ENCODE assay signal across 21 cellular contexts in the genomic region with DNA sequence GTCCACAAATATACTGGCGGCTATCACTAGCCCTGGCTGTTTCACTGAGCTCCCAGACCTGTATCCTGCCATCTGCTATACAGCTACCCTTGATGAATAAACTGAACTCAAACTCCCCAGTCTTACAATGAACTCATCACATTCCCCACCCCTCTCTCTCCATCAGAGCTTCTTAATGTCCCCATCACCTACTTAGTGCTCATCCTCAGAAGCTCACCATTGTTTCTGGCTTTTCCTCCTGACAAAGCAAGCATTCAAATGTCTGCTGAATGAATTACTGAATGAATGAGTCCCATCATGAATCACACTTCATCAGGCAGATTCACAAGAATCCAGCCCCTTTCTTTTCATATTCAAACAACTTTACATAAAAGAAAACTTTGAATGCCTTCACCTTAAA. TPM values are rescaled to one million over a fixed set of nuclear protein-coding genes. Genes with fewer than 3 reads are reported as not detected.
A peak's percentile ranks its signal among the peaks of the same experiment; 100 is the strongest.
DNase-seq lines count a peak whose midpoint lies in the region; ATAC-seq, FAIRE-seq and TF ChIP-seq lines count a peak whose summit lies in the region.
"Had no signal": no experiment of that assay in that cellular context is flagged by ENCODE, and none has a peak within 500 bp of the region (broad histone marks: within the 10 kb centered on the region; RNA-seq: fewer than 3 reads in every experiment).

No MANE protein-coding gene starts in this region.

- H3K9me3 ChIP-seq in endothelial cell of umbilical vein (replicated peaks; ENCODE audit: control insufficient read depth, insufficient read depth, low read length), result no peaks in the 10 kb centered on the region
- H3K9me3 ChIP-seq: SJCRH30, testis had no signal

- CTCF ChIA-PET in endothelial cell of umbilical vein (lab: Charles Lee), result no interaction called here

- no peak overlapping the region for H3K4me3 Mint-ChIP-seq in HFFc6
- H3K4me3 Mint-ChIP-seq: nephron had no signal

- no peak for TF ChIP-seq POLR2A in endothelial cell of umbilical vein (IDR thresholded peaks at IDR 0.05; ENCODE audit: low read depth, low read length)

- H3K4me2 ChIP-seq in endothelial cell of umbilical vein (ENCODE audit: insufficient read depth, low read length), result no peak overlapping the region
- H3K4me2 ChIP-seq: hepatocyte had no signal

- H3K4me1 ChIP-seq in endothelial cell of umbilical vein (ENCODE audit: control insufficient read depth, extremely low read depth, insufficient read depth, low read length), result peaks cover 32% of the 10 kb centered on the region
- H3K4me1 ChIP-seq: testis had no signal

- no peak for DNase-seq in HFFc6
- peak; percentile 47 for DNase-seq in NCI-H526 treated with DMSO at 0.1 percent for 48 hours (lab: John Stamatoyannopoulos, UW)
- no peak for DNase-seq in endothelial cell of umbilical vein (ENCODE audit: low read depth, low spot score)
- DNase-seq in pons (ENCODE audit: low spot score), result peak; percentile 48
- DNase-seq in HT-29 (ENCODE audit: low spot score), result no peak
- no peak for DNase-seq in activated CD8-positive, alpha-beta memory T cell treated with anti-CD3 and anti-CD28 coated beads, Interleukin-2, amount 50 U/mL, for 48 hours
- DNase-seq: central memory CD4-positive, alpha-beta T cell; NCI-H1694; SJCRH30; stimulated activated CD4-positive, alpha-beta T cell treated with anti-CD3 and anti-CD28 coated beads, Interleukin-12 subunit alpha, Interleukin-12 subunit beta, amount 100 ng/mL, for 4 hours; testis had no signal

- no peaks in the 10 kb centered on the region for H3K27me3 ChIP-seq in endothelial cell of umbilical vein (ENCODE audit: control insufficient read depth in 2 of 2, insufficient read depth in 2 of 2, low read length in 2 of 2)
- H3K27me3 ChIP-seq: hepatocyte, SJCRH30, testis had no signal

- no peaks in the 10 kb centered on the region for H3K36me3 ChIP-seq in endothelial cell of umbilical vein (ENCODE audit: control insufficient read depth in 2 of 2, extremely low read depth in 1 of 2, insufficient read depth in 2 of 2, low read length in 2 of 2)
- H3K36me3 ChIP-seq: SJCRH30 had no signal

- H3K36me3 Mint-ChIP-seq in HFFc6 (ENCODE audit: low read depth), result peaks cover 9% of the 10 kb centered on the region

- peak overlapping the region; percentile 25; the same call in 1 of the 2 replicates for H3K27ac Mint-ChIP-seq in HFFc6
- H3K27ac Mint-ChIP-seq: activated T-helper 2 cell treated with anti-CD3 and anti-CD28 coated beads, Interferon-gamma antibody, Interleukin-2, Interleukin-4, amounts not matched to agents 10 μg/mL and 5 μg/mL and 100 μg/mL, durations not matched to agents 14 hours and 24 hours and 36 hours; nephron had no signal

- no peak overlapping the region for H3K4me3 ChIP-seq in endothelial cell of umbilical vein (replicated peaks in 1 of 3; ENCODE audit: insufficient read depth in 1 of 3, low read depth in 1 of 3, low read length in 3 of 3)
- H3K4me3 ChIP-seq: hepatocyte, SJCRH30, testis had no signal

- H3K4me1 Mint-ChIP-seq in HFFc6 (ENCODE audit: low read depth), result peaks cover 70% of the 10 kb centered on the region

- no TSS peak for BruUV-seq in endothelial cell of umbilical vein (replicated peaks; lab: Mats Ljungman, UMichigan)

- no peak overlapping the region for H3K9ac ChIP-seq in endothelial cell of umbilical vein (replicated peaks; ENCODE audit: extremely low read depth, insufficient read depth, low read length)

- intact Hi-C loops in endothelial cell of umbilical vein (cut with micrococcal nuclease), result no loop called here

- no peak overlapping the region for H2AFZ ChIP-seq in endothelial cell of umbilical vein (ENCODE audit: low read depth, low read length)
- H2AFZ ChIP-seq: hepatocyte had no signal

- no peak for ATAC-seq in GM18519 (IDR thresholded peaks at IDR 0.05; ENCODE audit: low FRiP score, unreplicated experiment)

- no peak for TF ChIP-seq CTCF in HFFc6 (IDR thresholded peaks at IDR 0.05)
- TF ChIP-seq CTCF in endothelial cell of umbilical vein (IDR thresholded peaks at IDR 0.05; ENCODE audit: extremely low read depth in 1 of 2, insufficient read depth in 1 of 2, low read depth in 1 of 2, low read length in 2 of 2), result no peak

- H3K27ac ChIP-seq in endothelial cell of umbilical vein (ENCODE audit: insufficient read depth, low read depth, low read length), result no peak overlapping the region
- H3K27ac ChIP-seq: hepatocyte, SJCRH30, testis had no signal

- H3K79me2 ChIP-seq in endothelial cell of umbilical vein (ENCODE audit: control insufficient read depth, insufficient read depth, low read length), result no peaks in the 10 kb centered on the region
- H3K79me2 ChIP-seq: hepatocyte had no signal

- peak; percentile 26 for FAIRE-seq in endothelial cell of umbilical vein (lab: Jason Lieb, UNC)
- FAIRE-seq: D721Med, G401.6 had no signal

- H4K20me1 ChIP-seq in endothelial cell of umbilical vein (replicated peaks; ENCODE audit: control insufficient read depth, extremely low read depth, insufficient read depth, low read length), result no peaks in the 10 kb centered on the region

- dilution Hi-C loops in endothelial cell of umbilical vein (cut with MboI; ENCODE audit: extremely low pct_ligation_motif_present, low sequenced_read_pairs), result no loop called here

- peaks cover 4% of the 10 kb centered on the region for H3K27me3 Mint-ChIP-seq in HFFc6 (ENCODE audit: insufficient read depth)

- H3K9me1 ChIP-seq in endothelial cell of umbilical vein (replicated peaks; ENCODE audit: control insufficient read depth, extremely low read depth, insufficient read depth, low read length), result no peaks in the 10 kb centered on the region

- no peaks in the 10 kb centered on the region for H3K9me3 Mint-ChIP-seq in HFFc6
- H3K9me3 Mint-ChIP-seq: activated T-helper 2 cell treated with anti-CD3 and anti-CD28 coated beads, Interferon-gamma antibody, Interleukin-2, Interleukin-4, amounts not matched to agents 10 μg/mL and 5 μg/mL and 100 μg/mL, durations not matched to agents 14 hours and 24 hours and 36 hours had no signal

- POLR2A ChIA-PET in endothelial cell of umbilical vein (lab: Charles Lee), result no interaction called here

TF ChIP-seq in endothelial cell of umbilical vein, 7 proteins besides CTCF, POLR2A, EP300 and RAD21:
- TF ChIP-seq GATA2 (IDR thresholded peaks at IDR 0.05; ENCODE audit: insufficient read depth, insufficient read length, low read depth, low read length) (no peak), EZH2 (IDR thresholded peaks at IDR 0.05; ENCODE audit: borderline replicate concordance, low read depth, low read length, severe bottlenecking) (no peak), FOS (IDR thresholded peaks at IDR 0.05; ENCODE audit: borderline replicate concordance, insufficient read depth, low read length) (peak; percentile 4), POLR2AphosphoS5 (IDR thresholded peaks at IDR 0.05; ENCODE audit: insufficient read depth, low read depth, low read length) (no peak), MYC (IDR thresholded peaks at IDR 0.05; ENCODE audit: low read depth, low read length) (no peak)

RNA-seq across cellular contexts. Expression of a gene that starts 5.6 kb away (rescaled TPM):
- total RNA-seq in HFFc6 (2021; fragmentation: NEBNext Ultra II Directional; extraction: Animal tissue kit (Norgen Biotek cat#: 25700)), result not detected
- total RNA-seq in endothelial cell of umbilical vein, result not detected in 2 replicates
- polyA plus RNA-seq in endothelial cell of umbilical vein, result not detected in 2 replicates
- polyA plus RNA-seq in endothelial cell of umbilical vein (2011; cell fraction: cytosol; rRNA removed), result not detected in 2 replicates
- not detected in 2 replicates for polyA plus RNA-seq in endothelial cell of umbilical vein (2011; cell fraction: nucleus; rRNA removed)
- not detected in 2 replicates for polyA plus RNA-seq in endothelial cell of umbilical vein (2012)
- not detected in 2 replicates for polyA minus RNA-seq in endothelial cell of umbilical vein
- polyA minus RNA-seq in endothelial cell of umbilical vein (2011; cell fraction: cytosol; rRNA and poly(A)+ RNA removed), result not detected
- not detected in 2 replicates for polyA minus RNA-seq in endothelial cell of umbilical vein (2011; cell fraction: nucleus; rRNA and poly(A)+ RNA removed)
- total RNA-seq in HT-29 (2014; rRNA removed; shearing (Covaris generic)), result not detected in 2 replicates
- total RNA-seq: activated T-helper 2 cell treated with anti-CD3 and anti-CD28 coated beads, Interferon-gamma antibody, Interleukin-2, Interleukin-4, amounts not matched to agents 10 μg/mL and 5 μg/mL and 100 μg/mL, durations not matched to agents 14 hours and 24 hours and 36 hours; hepatocyte; kidney epithelial cell; MCF 10A; SJCRH30; testis had no signal
- polyA plus RNA-seq: adipose tissue, BJ, hepatocyte had no signal

RNA-seq across cellular contexts. Expression of a gene that starts 38.4 kb away (rescaled TPM):
- total RNA-seq in HFFc6 (2021; fragmentation: NEBNext Ultra II Directional; extraction: Animal tissue kit (Norgen Biotek cat#: 25700)), result 10 to 100 TPM; 35.1 to 39.9 (median 37.4) TPM
- total RNA-seq in endothelial cell of umbilical vein, result 38.1 and 40.4 TPM in 2 replicates
- 38.4 and 39.5 TPM in 2 replicates for polyA plus RNA-seq in endothelial cell of umbilical vein
- polyA plus RNA-seq in endothelial cell of umbilical vein (2011; cell fraction: cytosol; rRNA removed), result 73.4 and 79.6 TPM in 2 replicates
- polyA plus RNA-seq in endothelial cell of umbilical vein (2011; cell fraction: nucleus; rRNA removed), result 33.1 and 34.8 TPM in 2 replicates
- 48.3 and 55.9 TPM in 2 replicates for polyA plus RNA-seq in endothelial cell of umbilical vein (2012)
- 29.7 and 29.8 TPM in 2 replicates for polyA minus RNA-seq in endothelial cell of umbilical vein
- polyA minus RNA-seq in endothelial cell of umbilical vein (2011; cell fraction: cytosol; rRNA and poly(A)+ RNA removed), result 30.3 TPM
- 12.5 and 13.6 TPM in 2 replicates for polyA minus RNA-seq in endothelial cell of umbilical vein (2011; cell fraction: nucleus; rRNA and poly(A)+ RNA removed)
- 33.8 and 40.0 TPM in 2 replicates for total RNA-seq in HT-29 (2014; rRNA removed; shearing (Covaris generic))

Comparison
In these comparisons a context has a peak if more than half of its experiments do, and no peak if none do; other contexts are left out.
1. DNase-seq: peak in NCI-H526 treated with DMSO at 0.1 percent for 48 hours (single experiment) and pons (single experiment); none in HFFc6 (single experiment), endothelial cell of umbilical vein (single experiment), HT-29 (single experiment) and activated CD8-positive, alpha-beta memory T cell treated with anti-CD3 and anti-CD28 coated beads, Interleukin-2, amount 50 U/mL, for 48 hours (single experiment).